Comparison of ENCODE assay signal across 25 cellular contexts in the genomic region with DNA sequence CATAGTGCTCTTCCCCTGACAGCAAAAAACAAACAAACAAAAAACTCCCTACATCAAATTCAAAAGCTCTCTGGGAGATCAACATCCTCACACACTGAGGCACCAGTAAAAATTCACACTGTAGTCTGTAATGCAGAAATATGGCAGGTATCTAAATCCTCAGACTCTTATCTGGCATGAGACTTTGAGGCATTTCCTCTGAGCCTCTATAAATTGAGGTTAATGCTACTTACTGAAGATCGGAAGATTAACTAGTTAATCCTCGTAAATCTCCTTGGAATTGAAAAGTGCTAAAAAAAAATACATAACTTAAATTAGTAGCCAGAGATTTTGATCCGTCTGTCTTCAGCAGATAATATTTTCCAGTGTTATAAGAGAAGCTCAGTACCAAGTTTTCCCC.
DNase-seq lines count a peak whose midpoint lies in the region; TF ChIP-seq lines count a peak whose summit lies in the region.
"Had no signal": no experiment of that assay in that cellular context is flagged by ENCODE, and none has a peak within 500 bp of the region (broad histone marks: within the 10 kb centered on the region; RNA-seq: fewer than 3 reads in every experiment).

No MANE protein-coding gene starts in this region.

- no peak overlapping the region for H3K56ac ChIP-seq in mesendoderm (ENCODE audit: low read length)

- POLR2A ChIA-PET in MCF 10A (lab: Yijun Ruan, JAX): interaction anchor here (0.7 kb wide), 1 partner anchor 41 kb away, joined by 3 read pairs; no protein-coding TSS in a partner anchor

- no peak overlapping the region for H3K4me3 Mint-ChIP-seq in MCF 10A (ENCODE audit: unreplicated experiment)
- H3K4me3 Mint-ChIP-seq: HFFc6 had no signal

- no peak for TF ChIP-seq CTCF in MCF 10A (IDR thresholded peaks at IDR 0.05; ENCODE audit: unreplicated experiment)
- no peak for TF ChIP-seq CTCF in breast epithelium (IDR thresholded peaks at IDR 0.05)
- no peak for TF ChIP-seq CTCF in VCaP (conservative IDR thresholded peaks at IDR 0.05)
- no peak for TF ChIP-seq CTCF in colonic mucosa (IDR thresholded peaks at IDR 0.05)

- H2AK5ac ChIP-seq in mesendoderm (ENCODE audit: low read length): no peak overlapping the region

- H3K4me3 ChIP-seq in breast epithelium: no peak overlapping the region
- no peak overlapping the region for H3K4me3 ChIP-seq in mesendoderm (ENCODE audit: low read length)
- no peak overlapping the region for H3K4me3 ChIP-seq in colonic mucosa
- H3K4me3 ChIP-seq: HAP-1, PC-9, SJSA1 had no signal

- no TSS peak for BruUV-seq in MCF 10A (replicated peaks; lab: Mats Ljungman, UMichigan)

- no peak overlapping the region for H3K4me2 ChIP-seq in mesendoderm (ENCODE audit: low read length)
- H3K4me2 ChIP-seq: PC-9 had no signal

- no peak overlapping the region for H4K5ac ChIP-seq in mesendoderm (ENCODE audit: low read length)

- H2BK15ac ChIP-seq in mesendoderm (replicated peaks; ENCODE audit: low read depth): no peak overlapping the region

- H3K18ac ChIP-seq in mesendoderm (ENCODE audit: low read length): no peak overlapping the region

- no peaks in the 10 kb centered on the region for H3K79me1 ChIP-seq in mesendoderm (ENCODE audit: low read length)

- H3K36me3 Mint-ChIP-seq in MCF 10A (ENCODE audit: insufficient read depth, unreplicated experiment): peaks cover 34% of the 10 kb centered on the region

- H3K9me3 ChIP-seq in breast epithelium (no peaks in the 10 kb centered on the region), colonic mucosa (no peaks in the 10 kb centered on the region)
- H3K9me3 ChIP-seq: HAP-1, SJSA1 had no signal

- no peaks in the 10 kb centered on the region for H3K9me3 Mint-ChIP-seq in MCF 10A (ENCODE audit: unreplicated experiment)
- H3K9me3 Mint-ChIP-seq: HFFc6 had no signal

- no peak overlapping the region for H3K4ac ChIP-seq in mesendoderm (ENCODE audit: low read depth, low read length)

- H3K79me2 ChIP-seq in mesendoderm (ENCODE audit: control insufficient read depth, insufficient read depth, low read length): no peaks in the 10 kb centered on the region

- no peak overlapping the region for H3K23ac ChIP-seq in mesendoderm (ENCODE audit: low read length)

- H3K27ac ChIP-seq in breast epithelium (no peak overlapping the region), VCaP (peak overlapping the region; percentile 77), mesendoderm (ENCODE audit: low read depth, low read length) (no peak overlapping the region), colonic mucosa (no peak overlapping the region)
- H3K27ac ChIP-seq: PC-9, SJSA1 had no signal

- TF ChIP-seq POLR2A in breast epithelium (IDR thresholded peaks at IDR 0.05): no peak

- H2BK5ac ChIP-seq in mesendoderm (ENCODE audit: low read length): no peak overlapping the region

- H3K27me3 Mint-ChIP-seq in MCF 10A (ENCODE audit: insufficient read depth, unreplicated experiment): no peaks in the 10 kb centered on the region

- peak overlapping the region; percentile 30 for H3K27ac Mint-ChIP-seq in MCF 10A (ENCODE audit: low read depth, unreplicated experiment)
- H3K27ac Mint-ChIP-seq: HFFc6 had no signal

- H3K27me3 ChIP-seq in breast epithelium (no peaks in the 10 kb centered on the region), mesendoderm (ENCODE audit: insufficient read depth, low read length, poor library complexity) (no peaks in the 10 kb centered on the region), colonic mucosa (no peaks in the 10 kb centered on the region)
- H3K27me3 ChIP-seq: SJSA1 had no signal

- no peak overlapping the region for H3K9ac ChIP-seq in mesendoderm (ENCODE audit: low read length)
- no peak overlapping the region for H3K9ac ChIP-seq in colonic mucosa (ENCODE audit: low read depth in 2 of 2, low read length in 2 of 2)

- CTCF ChIA-PET in MCF 10A (lab: Yijun Ruan, JAX): interaction anchor here (1.6 kb wide), 1 partner anchor 11 kb away, joined by 6 read pairs; no protein-coding TSS in a partner anchor

- H2BK120ac ChIP-seq in mesendoderm (ENCODE audit: low read depth, low read length): no peak overlapping the region

- intact Hi-C loops in MCF 10A (cut with micrococcal nuclease): no loop called here
- intact Hi-C loops in breast epithelium (cut with DNase I; ENCODE audit: low total_unique reads): no loop called here
- intact Hi-C loops in colonic mucosa (cut with DNase I): no loop called here

- H3K4me1 ChIP-seq in breast epithelium (no peaks in the 10 kb centered on the region), mesendoderm (ENCODE audit: control insufficient read depth, low read depth, low read length) (no peaks in the 10 kb centered on the region), colonic mucosa (no peaks in the 10 kb centered on the region)
- H3K4me1 ChIP-seq: SJSA1 had no signal

- DNase-seq in MCF 10A (ENCODE audit: unreplicated experiment) (no peak), breast epithelium (ENCODE audit: low spot score in 2 of 2) (no peak), mesendoderm (peak; percentile 28), colonic mucosa (no peak), amygdala (lab: John Stamatoyannopoulos, UW) (no peak), globus pallidus (ENCODE audit: low spot score) (no peak)
- DNase-seq in stimulated activated CD4-positive, alpha-beta T cell treated with anti-CD3 and anti-CD28 coated beads, Interleukin-4, amount 100 ng/mL, for 1 hour: no peak
- DNase-seq: 8988T, Calu3, GOT3, HFFc6, Karpas-422, NCI-H1092 treated with DMSO at 0.1 percent for 48 hours, NCI-H1436, NCI-H187, NCI-H2081 treated with DMSO at 0.1 percent for 48 hours, NCI-H2171 treated with DMSO at 0.1 percent for 48 hours, NCI-H345, NCI-H510A treated with DMSO at 0.1 percent for 48 hours, NCI-H774, PC-9, Right ventricle myocardium superior had no signal

- no peak overlapping the region for H4K8ac ChIP-seq in mesendoderm (ENCODE audit: low read depth, low read length)

- H3K36me3 ChIP-seq in breast epithelium (no peaks in the 10 kb centered on the region), mesendoderm (ENCODE audit: control insufficient read depth, insufficient read depth, low read length) (no peaks in the 10 kb centered on the region), colonic mucosa (no peaks in the 10 kb centered on the region)
- H3K36me3 ChIP-seq: SJSA1 had no signal

- WGBS in mesendoderm (ENCODE audit: extremely low coverage, insufficient coverage, low lambda C conversion rate): no CpG with 5 or more reads among the region's 3 CpGs

- H3K4me1 Mint-ChIP-seq in MCF 10A (ENCODE audit: insufficient read depth, unreplicated experiment): no peaks in the 10 kb centered on the region
